In genomic region chr16:62034236-62035114, GRCh38 we compare ENCODE assay signal across 10 cellular contexts. TPM values are rescaled to one million over a fixed set of nuclear protein-coding genes. Genes with fewer than 3 reads are reported as not detected.
DNase-seq lines count a peak whose midpoint lies in the region; ATAC-seq lines count a peak whose summit lies in the region.
"Had no signal": no experiment of that assay in that cellular context is flagged by ENCODE, and none has a peak within 500 bp of the region (broad histone marks: within the 10 kb centered on the region; RNA-seq: fewer than 3 reads in every experiment).

No MANE protein-coding gene starts in this region.

- H2BK15ac ChIP-seq in mesendoderm (replicated peaks; ENCODE audit: low read depth), result no peak overlapping the region

- H3K27ac ChIP-seq in cingulate gyrus (ENCODE audit: low read depth, low read length) (peak overlapping the region; percentile 84), mesendoderm (ENCODE audit: low read depth, low read length) (no peak overlapping the region)

- no peaks in the 10 kb centered on the region for H3K79me2 ChIP-seq in mesendoderm (ENCODE audit: control insufficient read depth, insufficient read depth, low read length)

- no peaks in the 10 kb centered on the region for H3K4me1 ChIP-seq in mesendoderm (ENCODE audit: control insufficient read depth, low read depth, low read length)

- H3K23ac ChIP-seq in mesendoderm (ENCODE audit: low read length), result no peak overlapping the region

- H2BK5ac ChIP-seq in mesendoderm (ENCODE audit: low read length), result no peak overlapping the region

- H3K36me3 ChIP-seq in mesendoderm (ENCODE audit: control insufficient read depth, insufficient read depth, low read length), result no peaks in the 10 kb centered on the region

- H3K18ac ChIP-seq in mesendoderm (ENCODE audit: low read length), result peak overlapping the region; percentile 23

- H4K8ac ChIP-seq in mesendoderm (ENCODE audit: low read depth, low read length), result no peak overlapping the region

- peak; percentile 20 for DNase-seq in NCI-H146 treated with DMSO at 0.1 percent for 48 hours (lab: John Stamatoyannopoulos, UW; ENCODE audit: unreplicated experiment)
- peak; percentile 86 for DNase-seq in mesendoderm
- peak; percentile 64 for DNase-seq in superior temporal gyrus (ENCODE audit: extremely low spot score)
- DNase-seq in activated naive CD4-positive, alpha-beta T cell treated with anti-CD3 and anti-CD28 coated beads, Interleukin-2, amount 50 U/mL, for 16 hours, result no peak
- DNase-seq: activated CD8-positive, alpha-beta T cell treated with anti-CD3 and anti-CD28 coated beads for 36 hours; NCI-H345; stimulated activated naive CD8-positive, alpha-beta T cell treated with anti-CD3 and anti-CD28 coated beads, Interleukin-15, amount 100 ng/mL, for 72 hours had no signal

- H3K4me3 ChIP-seq in mesendoderm (ENCODE audit: low read length), result no peak overlapping the region

- peak overlapping the region; percentile 49 for H2BK120ac ChIP-seq in mesendoderm (ENCODE audit: low read depth, low read length)

- no peak overlapping the region for H3K4ac ChIP-seq in mesendoderm (ENCODE audit: low read depth, low read length)

- H3K56ac ChIP-seq in mesendoderm (ENCODE audit: low read length), result peak overlapping the region; percentile 78

- ATAC-seq in GM19328 (IDR thresholded peaks at IDR 0.05; ENCODE audit: unreplicated experiment), result no peak
- no peak for ATAC-seq in GM18870 (IDR thresholded peaks at IDR 0.05; ENCODE audit: unreplicated experiment)
- ATAC-seq: activated CD8-positive, alpha-beta T cell treated with anti-CD3 and anti-CD28 coated beads for 36 hours; stimulated activated naive CD8-positive, alpha-beta T cell treated with anti-CD3 and anti-CD28 coated beads, Interleukin-15, amount 100 ng/mL, for 72 hours had no signal

- peak overlapping the region; percentile 52 for H3K9ac ChIP-seq in mesendoderm (ENCODE audit: low read length)

- no CpG with 5 or more reads among the region's 32 CpGs for WGBS in mesendoderm (ENCODE audit: extremely low coverage, insufficient coverage, low lambda C conversion rate)

- H4K5ac ChIP-seq in mesendoderm (ENCODE audit: low read length), result no peak overlapping the region

- H3K79me1 ChIP-seq in mesendoderm (ENCODE audit: low read length), result no peaks in the 10 kb centered on the region

- H3K27me3 ChIP-seq in mesendoderm (ENCODE audit: insufficient read depth, low read length, poor library complexity), result peaks cover 7% of the 10 kb centered on the region

- peak overlapping the region; percentile 66 for H3K4me2 ChIP-seq in mesendoderm (ENCODE audit: low read length)

- H2AK5ac ChIP-seq in mesendoderm (ENCODE audit: low read length), result no peak overlapping the region

RNA-seq across cellular contexts. Expression of gene CDH8, which starts 1.8 kb away (rescaled TPM):
- 2.6 TPM for polyA plus RNA-seq in mesendoderm (2013, experiment 1 of 2)
- polyA plus RNA-seq in mesendoderm (2013, experiment 2 of 2), result 3.7 TPM
